ENCODE assay signal across 8 cellular contexts in the genomic region with DNA sequence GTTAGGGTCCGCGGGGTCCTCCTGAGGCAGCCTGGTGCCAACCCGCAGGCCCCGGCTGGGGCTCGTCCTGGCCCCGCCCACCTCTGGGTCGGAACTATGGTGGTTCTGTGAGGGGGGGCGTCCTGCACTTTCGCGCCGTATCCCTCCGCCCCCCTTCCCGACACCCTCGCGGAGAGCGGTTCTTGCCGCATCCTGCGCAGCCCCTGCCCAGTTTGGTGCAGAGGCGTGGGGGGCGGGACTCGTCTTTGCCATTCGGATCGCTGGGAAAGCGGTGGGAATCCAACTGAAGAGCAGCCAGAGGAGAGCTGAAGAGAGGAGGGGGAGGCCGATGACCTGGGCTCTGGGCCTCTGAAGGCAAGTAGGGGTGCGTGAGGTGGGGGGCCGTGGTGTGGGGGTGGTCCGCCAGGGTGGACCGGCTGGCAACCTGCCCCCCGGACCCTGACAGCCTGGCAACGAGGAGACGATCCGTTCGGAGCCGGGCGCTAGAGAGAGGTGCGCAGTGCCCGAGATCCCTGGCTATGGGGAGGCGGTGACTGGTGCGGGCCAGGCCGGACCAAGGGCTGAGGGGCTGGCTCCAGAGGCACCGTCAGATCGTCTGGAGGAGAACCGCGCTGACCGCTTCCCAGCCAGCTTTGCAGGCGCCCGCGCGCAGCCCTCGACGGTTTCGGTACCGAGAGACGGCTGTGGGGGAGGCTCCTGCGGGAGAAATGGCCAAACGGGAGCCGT. TPM values are rescaled to one million over a fixed set of nuclear protein-coding genes. Genes with fewer than 3 reads are reported as not detected.
DNase-seq lines count a peak whose midpoint lies in the region; TF ChIP-seq lines count a peak whose summit lies in the region.

GPRASP1 (plus strand) TSS at position 242 of the 726 bp plus-strand sequence. CDS start 2,431 bp downstream, outside the sequence.

- H3K27me3 ChIP-seq in esophagus squamous epithelium: no peaks in the 10 kb centered on the region
- H3K27me3 ChIP-seq in muscle layer of duodenum (ENCODE audit: low read depth, low read length): no peaks in the 10 kb centered on the region
- H3K27me3 ChIP-seq in stomach smooth muscle (ENCODE audit: control insufficient read depth in 1 of 2, insufficient read depth in 2 of 2, low read length in 2 of 2): peaks cover 0 to 9% of the 10 kb centered on the region in 2 donors

- peak within 1 kb of the TSS; percentile 86 for H3K4me3 Mint-ChIP-seq in activated T-cell treated with anti-CD3 and anti-CD28 coated beads, Interleukin-2, amount 50 U/mL, for 24 hours

- H3K9ac ChIP-seq in stomach smooth muscle (ENCODE audit: low read length in 2 of 2): peak within 1 kb of the TSS; percentile 81 to 84

- peaks cover 14% of the 10 kb centered on the region for H3K4me1 Mint-ChIP-seq in activated T-cell treated with anti-CD3 and anti-CD28 coated beads, Interleukin-2, amount 50 U/mL, for 24 hours (ENCODE audit: low read depth)

- intact Hi-C loops in esophagus squamous epithelium (cut with DNase I): no loop called here

- peak in 2 of 4 donors; percentile 22 to 39 for TF ChIP-seq POLR2A in esophagus squamous epithelium (IDR thresholded peaks at IDR 0.05)

- no peaks in the 10 kb centered on the region for H3K9me3 Mint-ChIP-seq in activated T-cell treated with anti-CD3 and anti-CD28 coated beads, Interleukin-2, amount 50 U/mL, for 24 hours

- H3K36me3 ChIP-seq in esophagus squamous epithelium: no peaks in the 10 kb centered on the region
- H3K36me3 ChIP-seq in muscle layer of duodenum (ENCODE audit: control insufficient read depth in 1 of 2, insufficient read depth in 2 of 2, low read length in 2 of 2): no peaks in the 10 kb centered on the region
- H3K36me3 ChIP-seq in stomach smooth muscle (ENCODE audit: control insufficient read depth in 2 of 2, insufficient read depth in 2 of 2, low read length in 2 of 2): no peaks in the 10 kb centered on the region

- DNase-seq in G401 (ENCODE audit: low spot score) (peak; percentile 63), NCI-H1105 (lab: John Stamatoyannopoulos, UW) (peak; percentile 11), esophagus squamous epithelium (lab: John Stamatoyannopoulos, UW) (peak; percentile 9), NOMO-1 (lab: John Stamatoyannopoulos, UW; ENCODE audit: unreplicated experiment in 2 of 2) (no peak), SIG-M5 (lab: John Stamatoyannopoulos, UW) (no peak)
- peak; percentile 66 for DNase-seq in activated T-cell treated with anti-CD3 and anti-CD28 coated beads, Interleukin-2, amount 50 U/mL, for 24 hours

- H3K4me3 ChIP-seq in esophagus squamous epithelium (peak within 1 kb of the TSS; percentile 41 to 72 (median 60)), muscle layer of duodenum (ENCODE audit: low read depth in 1 of 2, low read length in 2 of 2) (peak within 1 kb of the TSS; percentile 56 to 70), stomach smooth muscle (ENCODE audit: low read length in 2 of 2) (peak within 1 kb of the TSS; percentile 79 to 85)

- H3K36me3 Mint-ChIP-seq in activated T-cell treated with anti-CD3 and anti-CD28 coated beads, Interleukin-2, amount 50 U/mL, for 24 hours (ENCODE audit: low read depth): peaks cover 2% of the 10 kb centered on the region

- in situ Hi-C loops in G401 (cut with HindIII; ENCODE audit: low sequenced_read_pairs): no loop called here

- H3K27ac Mint-ChIP-seq in activated T-cell treated with anti-CD3 and anti-CD28 coated beads, Interleukin-2, amount 50 U/mL, for 24 hours: peak within 1 kb of the TSS; percentile 82

- TF ChIP-seq CTCF in esophagus squamous epithelium (IDR thresholded peaks at IDR 0.05): no peak

- no CpG with 5 or more reads among the region's 58 CpGs for WGBS in esophagus squamous epithelium, 2 donors

- H3K27ac ChIP-seq in esophagus squamous epithelium (peak within 1 kb of the TSS; percentile 62 to 86 (median 77)), muscle layer of duodenum (ENCODE audit: low read length) (peak within 1 kb of the TSS; percentile 16), stomach smooth muscle (ENCODE audit: low read length) (peak within 1 kb of the TSS; percentile 77)

- H3K9me3 ChIP-seq in esophagus squamous epithelium: no peaks in the 10 kb centered on the region
- H3K9me3 ChIP-seq in muscle layer of duodenum (ENCODE audit: control insufficient read depth in 1 of 2, low read length in 2 of 2): no peaks in the 10 kb centered on the region
- H3K9me3 ChIP-seq in stomach smooth muscle (ENCODE audit: control insufficient read depth in 2 of 2, low read length in 2 of 2): no peaks in the 10 kb centered on the region

- H3K4me1 ChIP-seq in esophagus squamous epithelium (peaks cover 0 to 16% (median 3%) of the 10 kb centered on the region in 3 donors), muscle layer of duodenum (ENCODE audit: control insufficient read depth in 1 of 2, insufficient read depth in 2 of 2, low read length in 2 of 2) (peaks cover 0 to 18% of the 10 kb centered on the region in 2 donors), stomach smooth muscle (ENCODE audit: control insufficient read depth, insufficient read depth, low read length) (peaks cover 14% of the 10 kb centered on the region)

- H3K27me3 Mint-ChIP-seq in activated T-cell treated with anti-CD3 and anti-CD28 coated beads, Interleukin-2, amount 50 U/mL, for 24 hours: peaks cover 17% of the 10 kb centered on the region

RNA-seq across cellular contexts. Expression of gene GPRASP1, which starts in this region (rescaled TPM):
- total RNA-seq in G401 (2014; rRNA removed; shearing (Covaris generic)): 0.43 and 0.44 TPM in 2 replicates
- total RNA-seq in esophagus squamous epithelium: 1 to 10 TPM in 3 of 4 donors, under 1 TPM in 1; 0.45 to 8.0 (median 1.4) TPM

Comparison
In these comparisons a context has a peak if more than half of its experiments do, and no peak if none do; other contexts are left out.
1. Peak in DNase-seq in G401; RNA of the gene not detected or under 1 TPM.
2. DNase-seq: peak in NCI-H1105 (single experiment), activated T-cell treated with anti-CD3 and anti-CD28 coated beads, Interleukin-2, amount 50 U/mL, for 24 hours (single experiment) and esophagus squamous epithelium (single experiment); none in NOMO-1 (0 of 2) and SIG-M5 (single experiment).
3. H3K27ac ChIP-seq: peak in every context shown above with its lines; median percentile 77 in esophagus squamous epithelium; 77 in stomach smooth muscle; 16 in muscle layer of duodenum.
4. Peak in every context shown above with its lines, with median percentiles within 50 percentile points of each other: H3K4me3 ChIP-seq.